9 cellular contexts compared by ENCODE assay signal in genomic region chr1:40901886-40902633, GRCh38. TPM values are rescaled to one million over a fixed set of nuclear protein-coding genes. Genes with fewer than 3 reads are reported as not detected.
DNase-seq lines count a peak whose midpoint lies in the region; ATAC-seq and TF ChIP-seq lines count a peak whose summit lies in the region.
"Had no signal": no experiment of that assay in that cellular context is flagged by ENCODE, and none has a peak within 500 bp of the region (broad histone marks: within the 10 kb centered on the region; RNA-seq: fewer than 3 reads in every experiment).

No MANE protein-coding gene starts in this region.

- POLR2A ChIA-PET in PC-3 (lab: Charles Lee; ENCODE audit: unreplicated experiment), result no interaction called here

- peak overlapping the region; percentile 22 for H2AFZ ChIP-seq in PC-3 (ENCODE audit: low read length)

- intact Hi-C loops in PC-3 (cut with micrococcal nuclease), result no loop called here

- H3K79me2 ChIP-seq in PC-3 (ENCODE audit: low read length), result no peaks in the 10 kb centered on the region

- BruUV-seq in PC-3 (replicated peaks; lab: Mats Ljungman, UMichigan), result no TSS peak

- H3K27ac ChIP-seq in BLaER1 (peak overlapping the region; percentile 69), PC-3 (ENCODE audit: low read length) (peak overlapping the region; percentile 61), epithelial cell of prostate (peak overlapping the region; percentile 76)
- H3K27ac ChIP-seq: transverse colon had no signal

- H4K20me1 ChIP-seq in BLaER1 (no peaks in the 10 kb centered on the region), PC-3 (ENCODE audit: low read length) (no peaks in the 10 kb centered on the region)

- no peaks in the 10 kb centered on the region for H3K9me2 ChIP-seq in PC-3 (replicated peaks; ENCODE audit: low read length)

- H3K27me3 ChIP-seq in BLaER1, result no peaks in the 10 kb centered on the region
- H3K27me3 ChIP-seq in PC-3 (ENCODE audit: low read length), result no peaks in the 10 kb centered on the region
- H3K27me3 ChIP-seq: transverse colon had no signal

- TF ChIP-seq CTCF in PC-3 (conservative IDR thresholded peaks at IDR 0.05; ENCODE audit: low read depth, low read length), result no peak

- peaks cover 40% of the 10 kb centered on the region for H3K4me1 ChIP-seq in BLaER1
- peaks cover 62% of the 10 kb centered on the region for H3K4me1 ChIP-seq in PC-3 (ENCODE audit: insufficient read depth, low read length)

- CTCF ChIA-PET in PC-3 (lab: Charles Lee), result interaction anchor here (0.7 kb wide), 1 partner anchor 221 kb away, joined by 3 read pairs; no protein-coding TSS in a partner anchor

- ATAC-seq in PC-3 (peak; percentile 60), HG03095 (IDR thresholded peaks at IDR 0.05; ENCODE audit: unreplicated experiment) (no peak)

- H3K9ac ChIP-seq in BLaER1 (peak overlapping the region; percentile 65; the same call in 1 of the 2 replicates), PC-3 (ENCODE audit: low read length) (0 out of 2 replicates have a peak overlapping the region, but pooled peaks have one; percentile 7)

- DNase-seq in PC-3, result peak; percentile 91
- no peak for DNase-seq in epithelial cell of prostate (ENCODE audit: low read depth, low spot score)
- peak; percentile 34 for DNase-seq in non-pigmented ciliary epithelial cell (ENCODE audit: low read depth)
- no peak for DNase-seq in occipital lobe (lab: John Stamatoyannopoulos, UW)
- no peak for DNase-seq in SK-N-DZ (ENCODE audit: low spot score)
- no peak for DNase-seq in NCI-H2107 treated with DMSO at 0.1 percent for 48 hours (lab: John Stamatoyannopoulos, UW; ENCODE audit: unreplicated experiment)
- DNase-seq: transverse colon had no signal

- peaks cover 5% of the 10 kb centered on the region for H3F3A ChIP-seq in PC-3 (ENCODE audit: low read length, unreplicated experiment)

- peak overlapping the region; percentile 89 for H3K4me2 ChIP-seq in BLaER1
- H3K4me2 ChIP-seq in PC-3 (ENCODE audit: low read length), result peak overlapping the region; percentile 60

- H3K36me3 ChIP-seq in BLaER1 (no peaks in the 10 kb centered on the region), PC-3 (ENCODE audit: low read depth, low read length) (no peaks in the 10 kb centered on the region)
- H3K36me3 ChIP-seq: transverse colon had no signal

- H3K9me3 ChIP-seq in BLaER1 (no peaks in the 10 kb centered on the region), PC-3 (ENCODE audit: low read length) (no peaks in the 10 kb centered on the region)
- H3K9me3 ChIP-seq: transverse colon had no signal

- H3K4me3 ChIP-seq in BLaER1 (peak overlapping the region; percentile 51), PC-3 (ENCODE audit: low read length) (no peak overlapping the region)
- H3K4me3 ChIP-seq: transverse colon had no signal

RNA-seq across cellular contexts. Expression of gene CITED4, which starts 39.9 kb away (rescaled TPM):
- total RNA-seq in PC-3 (2014; rRNA removed), result 10.6 and 12.0 TPM in 2 replicates
- total RNA-seq in occipital lobe, result 0.62 TPM
- polyA plus RNA-seq in SK-N-DZ (2014; cell fraction: cytosol; rRNA removed), result 5.2 and 9.1 TPM in 2 replicates
- 3.8 and 5.3 TPM in 2 replicates for polyA plus RNA-seq in SK-N-DZ (2014; cell fraction: nucleus; rRNA removed)

Comparison
In these comparisons a context has a peak if more than half of its experiments do, and no peak if none do; other contexts are left out.
1. DNase-seq: peak in PC-3 (single experiment) and non-pigmented ciliary epithelial cell (single experiment); none in epithelial cell of prostate (single experiment), occipital lobe (single experiment), SK-N-DZ (single experiment) and NCI-H2107 treated with DMSO at 0.1 percent for 48 hours (single experiment).
2. Peak in every context shown above with its lines, with median percentiles within 50 percentile points of each other: H3K27ac ChIP-seq.